ENCODE assay signal across 14 cellular contexts in genomic region chr20:49400904-49401303, GRCh38.
DNase-seq lines count a peak whose midpoint lies in the region; ATAC-seq and TF ChIP-seq lines count a peak whose summit lies in the region.
"Had no signal": no experiment of that assay in that cellular context is flagged by ENCODE, and none has a peak within 500 bp of the region (broad histone marks: within the 10 kb centered on the region; RNA-seq: fewer than 3 reads in every experiment).

No MANE protein-coding gene starts in this region.

- H3K4me3 ChIP-seq in astrocyte of the spinal cord (ENCODE audit: low read depth, low read length) (no peak overlapping the region), heart left ventricle (no peak overlapping the region), skeletal muscle tissue (ENCODE audit: low read length in 3 of 3) (no peak overlapping the region), OCI-LY7 (ENCODE audit: low read depth, low read length, poor library complexity, severe bottlenecking) (no peak overlapping the region)
- H3K4me3 ChIP-seq: neural progenitor cell had no signal

- peaks cover 0 to 35% (median 15%) of the 10 kb centered on the region in 12 donors for H3K4me1 ChIP-seq in heart left ventricle
- H3K4me1 ChIP-seq in skeletal muscle tissue (ENCODE audit: control insufficient read depth in 3 of 3, insufficient read depth in 3 of 3, low read length in 3 of 3), result peaks cover 11 to 30% (median 14%) of the 10 kb centered on the region in 3 donors
- no peaks in the 10 kb centered on the region for H3K4me1 ChIP-seq in OCI-LY7 (ENCODE audit: insufficient read depth, low read length, poor library complexity, severe bottlenecking)

- no peak overlapping the region for H2AFZ ChIP-seq in OCI-LY7 (ENCODE audit: low read length)
- H2AFZ ChIP-seq: neural progenitor cell had no signal

- peak; percentile 90 for DNase-seq in H4 (ENCODE audit: low spot score)
- peak; percentile 72 for DNase-seq in astrocyte of the spinal cord (ENCODE audit: low read depth, low spot score)
- peak in 2 of 5 donors; percentile 35 to 57 for DNase-seq in heart left ventricle
- DNase-seq in CD1c-positive myeloid dendritic cell (ENCODE audit: extremely low spot score), result no peak
- DNase-seq in OCI-LY7 (ENCODE audit: low spot score), result no peak
- DNase-seq: activated CD4-positive, alpha-beta T cell treated with anti-CD3 and anti-CD28 coated beads for 36 hours; endodermal cell; hippocampal formation; NCI-H1105; NCI-H510A had no signal

- no peaks in the 10 kb centered on the region for H3K9me2 ChIP-seq in OCI-LY7 (ENCODE audit: insufficient read depth, low read length)

- H3K9ac ChIP-seq in skeletal muscle tissue (ENCODE audit: low read depth in 1 of 3, low read length in 3 of 3), result no peak overlapping the region
- H3K9ac ChIP-seq: neural progenitor cell had no signal

- intact Hi-C loops in heart left ventricle (cut with DNase I) (loop anchor here in 1 of 10 donors (2.0 kb wide), 1 partner anchor 26 kb away; no protein-coding TSS in a partner anchor), OCI-LY7 (cut with micrococcal nuclease; ENCODE audit: unreplicated experiment) (no loop called here)

- POLR2A ChIA-PET in OCI-LY7 (lab: Charles Lee), result no interaction called here

- no peaks in the 10 kb centered on the region for H3K9me3 ChIP-seq in heart left ventricle
- no peaks in the 10 kb centered on the region for H3K9me3 ChIP-seq in skeletal muscle tissue (ENCODE audit: control insufficient read depth in 3 of 3, low read length in 3 of 3)
- H3K9me3 ChIP-seq in OCI-LY7 (ENCODE audit: low read length), result no peaks in the 10 kb centered on the region

- H3K27ac ChIP-seq in heart left ventricle (peak overlapping the region; percentile 20 to 87 (median 74)), skeletal muscle tissue (ENCODE audit: low read depth, low read length) (peak overlapping the region; percentile 72), OCI-LY7 (ENCODE audit: low read depth, low read length, poor library complexity, severe bottlenecking) (no peak overlapping the region)
- H3K27ac ChIP-seq: neural progenitor cell had no signal

- H3K4me2 ChIP-seq in OCI-LY7 (ENCODE audit: low read length), result no peak overlapping the region
- H3K4me2 ChIP-seq: neural progenitor cell had no signal

- H3K27me3 ChIP-seq in heart left ventricle (no peaks in the 10 kb centered on the region), skeletal muscle tissue (ENCODE audit: control insufficient read depth in 3 of 3, insufficient read depth in 3 of 3, low read length in 3 of 3) (no peaks in the 10 kb centered on the region)
- H3K27me3 ChIP-seq: neural progenitor cell had no signal

- no peak for TF ChIP-seq POLR2A in heart left ventricle (IDR thresholded peaks at IDR 0.05)

- no peaks in the 10 kb centered on the region for H3K36me3 ChIP-seq in heart left ventricle
- no peaks in the 10 kb centered on the region for H3K36me3 ChIP-seq in skeletal muscle tissue (ENCODE audit: control insufficient read depth in 3 of 3, insufficient read depth in 3 of 3, low read length in 3 of 3)
- no peaks in the 10 kb centered on the region for H3K36me3 ChIP-seq in OCI-LY7 (ENCODE audit: insufficient read depth, low read length)
- H3K36me3 ChIP-seq: neural progenitor cell had no signal

- CTCF ChIA-PET in OCI-LY7 (lab: Charles Lee; ENCODE audit: unreplicated experiment), result no interaction called here

- peak; percentile 45 to 77 (median 66) for ATAC-seq in heart left ventricle
- no peak for ATAC-seq in HG03025 (IDR thresholded peaks at IDR 0.05; ENCODE audit: low FRiP score, unreplicated experiment)
- ATAC-seq in GM18867 (IDR thresholded peaks at IDR 0.05; ENCODE audit: unreplicated experiment), result no peak
- ATAC-seq: activated CD4-positive, alpha-beta T cell treated with anti-CD3 and anti-CD28 coated beads for 36 hours had no signal

- no peaks in the 10 kb centered on the region for H3K79me2 ChIP-seq in OCI-LY7 (ENCODE audit: insufficient read depth, low read depth, low read length)

- BruUV-seq in OCI-LY7 (replicated peaks; lab: Mats Ljungman, UMichigan), result no TSS peak

- WGBS in heart left ventricle, 4 donors, result 28 to 37% (median 35%) methylated on average over 3 of the region's 3 CpGs

- in situ Hi-C loops in astrocyte of the spinal cord (cut with HindIII; ENCODE audit: low sequenced_read_pairs), result no loop called here

- H4K20me1 ChIP-seq in OCI-LY7 (ENCODE audit: insufficient read depth, low read length), result no peaks in the 10 kb centered on the region

- no peak for TF ChIP-seq CTCF in astrocyte of the spinal cord (IDR thresholded peaks at IDR 0.05; ENCODE audit: low read depth, low read length)
- TF ChIP-seq CTCF in heart left ventricle (IDR thresholded peaks at IDR 0.05), result no peak
- TF ChIP-seq CTCF in OCI-LY7 (conservative IDR thresholded peaks at IDR 0.05; ENCODE audit: low read length), result no peak

Comparison
In these comparisons a context has a peak if more than half of its experiments do, and no peak if none do; other contexts are left out.
1. DNase-seq: peak in H4 (single experiment) and astrocyte of the spinal cord (single experiment); none in CD1c-positive myeloid dendritic cell (single experiment) and OCI-LY7 (single experiment).
2. ATAC-seq: peak in heart left ventricle (4 of 4); none in HG03025 (single experiment) and GM18867 (single experiment).